In genomic region chr17:64614266-64615011, GRCh38 we compare ENCODE assay signal across 21 cellular contexts. TPM values are rescaled to one million over a fixed set of nuclear protein-coding genes. Genes with fewer than 3 reads are reported as not detected.
DNase-seq lines count a peak whose midpoint lies in the region; ATAC-seq, FAIRE-seq and TF ChIP-seq lines count a peak whose summit lies in the region.
"Had no signal": no experiment of that assay in that cellular context is flagged by ENCODE, and none has a peak within 500 bp of the region (broad histone marks: within the 10 kb centered on the region; RNA-seq: fewer than 3 reads in every experiment).

No MANE protein-coding gene starts in this region.

- CTCF ChIA-PET in SK-N-SH (lab: Yijun Ruan, JAX), result interaction anchor here (0.7 to 1.3 kb wide), 2 partner anchors 9 to 13 kb away, joined by 3 to 4 read pairs; no protein-coding TSS in a partner anchor

- POLR2A ChIA-PET in SK-N-SH (lab: Yijun Ruan, JAX), result interaction anchor here (0.7 kb wide), 1 partner anchor 39 kb away, joined by 3 read pairs; no protein-coding TSS in a partner anchor

- H3K4me2 ChIP-seq in SK-N-SH (peak overlapping the region; percentile 61), fibroblast of lung (ENCODE audit: extremely low read depth, insufficient read depth, low read length) (peak overlapping the region; percentile 17), osteoblast (ENCODE audit: insufficient read depth, low read length) (peak overlapping the region; percentile 52)

- no peak for DNase-seq in GM12891 (ENCODE audit: insufficient read length, low spot score)
- no peak for DNase-seq in SK-N-SH
- DNase-seq in fibroblast of lung (ENCODE audit: low read depth in 2 of 2), result peak in 1 of 2 donors; percentile 48
- no peak for DNase-seq in osteoblast (ENCODE audit: insufficient read length, low spot score, missing footprints)
- no peak for DNase-seq in activated T-cell treated with anti-CD3 and anti-CD28 coated beads for 4 hours
- DNase-seq in spleen, result no peak
- DNase-seq: activated CD4-positive, alpha-beta T cell treated with anti-CD3 and anti-CD28 coated beads for 48 hours; adrenal gland; AML-193; COR-L47; DMS79 treated with DMSO at 0.1 percent for 48 hours; NCI-H1092 treated with DMSO at 0.1 percent for 48 hours; NCI-H2107; SHP77 treated with DMSO at 0.1 percent for 48 hours; stimulated activated CD4-positive, alpha-beta T cell treated with anti-CD3 and anti-CD28 coated beads, Interleukin-12 subunit alpha, Interleukin-12 subunit beta, amount 100 ng/mL, for 4 hours; upper lobe of left lung had no signal

- TF ChIP-seq RAD21 in SK-N-SH (IDR thresholded peaks at IDR 0.05; ENCODE audit: low read length), result no peak

- TF ChIP-seq CTCF in SK-N-SH (IDR thresholded peaks at IDR 0.05) (no peak), fibroblast of lung (conservative IDR thresholded peaks at IDR 0.05 in 1 of 2, IDR thresholded peaks at IDR 0.05 in 1 of 2; ENCODE audit: low read depth in 1 of 2, low read length in 2 of 2) (no peak), osteoblast (IDR thresholded peaks at IDR 0.05; ENCODE audit: extremely low read depth, low read depth, low read length) (no peak), spleen (IDR thresholded peaks at IDR 0.05 in 8 of 11, conservative IDR thresholded peaks at IDR 0.05 in 3 of 11) (no peak)

- ATAC-seq in GM18511 (IDR thresholded peaks at IDR 0.05; ENCODE audit: unreplicated experiment) (no peak), GM18498 (IDR thresholded peaks at IDR 0.05; ENCODE audit: unreplicated experiment) (no peak)
- ATAC-seq: activated T-helper 17 cell treated with anti-CD3 and anti-CD28 coated beads, Interleukin-2, amount 50 U/mL, for 72 hours had no signal

- TF ChIP-seq POLR2A in GM12891 (IDR thresholded peaks at IDR 0.05; ENCODE audit: low read depth, low read length) (no peak), spleen (IDR thresholded peaks at IDR 0.05) (no peak)

- H3K4me1 ChIP-seq in SK-N-SH (ENCODE audit: control insufficient read depth in 1 of 2, insufficient read depth in 2 of 2, low read depth in 1 of 2, low read length in 1 of 2) (peaks cover 3 to 38% of the 10 kb centered on the region in 2 experiments), fibroblast of lung (ENCODE audit: control insufficient read depth, extremely low read depth, insufficient read depth, low read length) (peaks cover 13% of the 10 kb centered on the region), osteoblast (ENCODE audit: insufficient read depth, low read length) (peaks cover 64% of the 10 kb centered on the region), spleen (peaks cover 16 to 76% (median 39%) of the 10 kb centered on the region in 6 donors)
- H3K4me1 ChIP-seq: HAP-1 had no signal

- FAIRE-seq in GM12891 (lab: Jason Lieb, UNC), result peak; percentile 60
- FAIRE-seq: HTR-8/SVneo had no signal

- H3K9ac ChIP-seq in SK-N-SH, result no peak overlapping the region; the same call in 1 of the 2 replicates
- H3K9ac ChIP-seq in fibroblast of lung (ENCODE audit: insufficient read depth, low read length), result no peak overlapping the region

- intact Hi-C loops in spleen (cut with DNase I; ENCODE audit: low total_unique reads), result no loop called here

- no peak for TF ChIP-seq EP300 in SK-N-SH (IDR thresholded peaks at IDR 0.05; ENCODE audit: borderline replicate concordance in 1 of 2, low read depth in 1 of 2, low read length in 1 of 2)

- H3K36me3 ChIP-seq in SK-N-SH (replicated peaks in 1 of 2; ENCODE audit: control insufficient read depth in 1 of 2, insufficient read depth in 2 of 2, low read length in 1 of 2), result peaks cover 0 to 28% of the 10 kb centered on the region in 2 experiments
- no peaks in the 10 kb centered on the region for H3K36me3 ChIP-seq in fibroblast of lung (ENCODE audit: control insufficient read depth, insufficient read depth, low read length)
- no peaks in the 10 kb centered on the region for H3K36me3 ChIP-seq in osteoblast (ENCODE audit: insufficient read depth, low read length)
- no peaks in the 10 kb centered on the region for H3K36me3 ChIP-seq in spleen
- H3K36me3 ChIP-seq: adrenal gland, HAP-1, upper lobe of left lung had no signal

- H3K9me3 ChIP-seq in SK-N-SH, result no peaks in the 10 kb centered on the region; the same call in 1 of the 2 replicates
- H3K9me3 ChIP-seq in fibroblast of lung (ENCODE audit: control insufficient read depth, insufficient read depth, low read depth, low read length), result no peaks in the 10 kb centered on the region
- H3K9me3 ChIP-seq in osteoblast (ENCODE audit: low read depth, low read length), result no peaks in the 10 kb centered on the region
- peaks cover 0 to 8% (median 0%) of the 10 kb centered on the region in 8 donors for H3K9me3 ChIP-seq in spleen
- H3K9me3 ChIP-seq: adrenal gland, HAP-1, upper lobe of left lung had no signal

- H3K79me2 ChIP-seq in SK-N-SH (ENCODE audit: insufficient read depth) (peaks cover 100% of the 10 kb centered on the region), fibroblast of lung (ENCODE audit: control insufficient read depth, insufficient read depth, low read length) (peaks cover 95% of the 10 kb centered on the region), osteoblast (ENCODE audit: insufficient read depth, low read length) (peaks cover 95% of the 10 kb centered on the region)

- H3K27ac ChIP-seq in SK-N-SH (ENCODE audit: low read depth in 2 of 2, low read length in 1 of 2) (peak overlapping the region; percentile 40 to 73; a peak in 3 of 4 replicates), fibroblast of lung (ENCODE audit: insufficient read depth, low read length) (no peak overlapping the region), osteoblast (ENCODE audit: low read depth, low read length) (peak overlapping the region; percentile 57), spleen (no peak overlapping the region)
- H3K27ac ChIP-seq: adrenal gland had no signal

- H3K27me3 ChIP-seq in SK-N-SH (ENCODE audit: insufficient read depth) (no peaks in the 10 kb centered on the region), fibroblast of lung (ENCODE audit: control insufficient read depth, insufficient read depth, low read length) (no peaks in the 10 kb centered on the region), osteoblast (ENCODE audit: insufficient read depth, low read length) (no peaks in the 10 kb centered on the region), spleen (replicated peaks in 1 of 7) (no peaks in the 10 kb centered on the region)
- H3K27me3 ChIP-seq: adrenal gland, upper lobe of left lung had no signal

- H4K20me1 ChIP-seq in SK-N-SH (ENCODE audit: insufficient read depth), result peaks cover 98% of the 10 kb centered on the region
- peaks cover 8% of the 10 kb centered on the region for H4K20me1 ChIP-seq in fibroblast of lung (ENCODE audit: control insufficient read depth, extremely low read depth, insufficient read depth, low read length)
- H4K20me1 ChIP-seq in osteoblast (ENCODE audit: insufficient read depth, low read length), result peaks cover 74% of the 10 kb centered on the region

- H2AFZ ChIP-seq in SK-N-SH (ENCODE audit: low read depth) (no peak overlapping the region), fibroblast of lung (ENCODE audit: low read length) (no peak overlapping the region), osteoblast (ENCODE audit: low read length) (no peak overlapping the region)

- no peak overlapping the region for H3K4me3 ChIP-seq in SK-N-SH (ENCODE audit: low read depth in 2 of 2, low read length in 1 of 2)
- no peak overlapping the region for H3K4me3 ChIP-seq in fibroblast of lung (replicated peaks in 1 of 4; ENCODE audit: control extremely low read depth in 1 of 4, insufficient read depth in 1 of 4, low read depth in 3 of 4, low read length in 4 of 4)
- H3K4me3 ChIP-seq in osteoblast (ENCODE audit: insufficient read depth, low read length), result peak overlapping the region; percentile 6
- no peak overlapping the region for H3K4me3 ChIP-seq in spleen
- H3K4me3 ChIP-seq: adrenal gland, HAP-1, upper lobe of left lung had no signal

- 89% methylated on average over 2 of the region's 2 CpGs for WGBS in SK-N-SH (ENCODE audit: low lambda C conversion rate)
- 77 to 86% (median 82%) methylated on average over 2 of the region's 2 CpGs for WGBS in spleen, 5 donors

- H3F3A ChIP-seq in SK-N-SH (replicated peaks; ENCODE audit: insufficient read depth), result peaks cover 68% of the 10 kb centered on the region

- no peaks in the 10 kb centered on the region for H3K9me2 ChIP-seq in SK-N-SH

TF ChIP-seq in GM12891, 5 proteins besides CTCF, POLR2A, EP300 and RAD21:
- TF ChIP-seq PAX5 (IDR thresholded peaks at IDR 0.05; ENCODE audit: insufficient read depth, low read length, severe bottlenecking), result no peak
- no peak for TF ChIP-seq POU2F2 (IDR thresholded peaks at IDR 0.05; ENCODE audit: low read depth, low read length)
- TF ChIP-seq SPI1 (IDR thresholded peaks at IDR 0.05; ENCODE audit: low read depth, low read length), result no peak
- TF ChIP-seq POLR2AphosphoS5 (IDR thresholded peaks at IDR 0.05; ENCODE audit: low read depth, low read length), result no peak
- no peak for TF ChIP-seq TAF1 (IDR thresholded peaks at IDR 0.05; ENCODE audit: low read depth, low read length)
TF ChIP-seq in GM12891: peak in this region for 0.

TF ChIP-seq in SK-N-SH, 30 proteins besides CTCF, POLR2A, EP300 and RAD21 (continues in another document):
- no peak for TF ChIP-seq FOSL2 (IDR thresholded peaks at IDR 0.05; ENCODE audit: borderline replicate concordance, low read depth)
- no peak for TF ChIP-seq NRF1 (IDR thresholded peaks at IDR 0.05; ENCODE audit: low read depth, low read length)
- no peak for TF ChIP-seq IRF3 (IDR thresholded peaks at IDR 0.05; ENCODE audit: low read depth, low read length)

RNA-seq across cellular contexts. Expression of gene SMURF2, which starts 47.7 kb away (rescaled TPM):
- polyA plus RNA-seq in GM12891 (2012; ENCODE audit: low read depth, missing spikeins), result 3.7 TPM
- 36.6 and 52.4 TPM in 2 replicates for polyA plus RNA-seq in SK-N-SH (2012; rRNA removed)
- 48.8 and 53.0 TPM in 2 replicates for polyA plus RNA-seq in SK-N-SH (2012; cell fraction: cytosol; rRNA removed)
- 45.2 and 104 TPM in 2 replicates for polyA plus RNA-seq in SK-N-SH (2012; cell fraction: nucleus; rRNA removed)
- 71.7 and 108 TPM in 2 replicates for total RNA-seq in fibroblast of lung
- polyA plus RNA-seq in fibroblast of lung, result 96.3 and 103 TPM in 2 replicates
- polyA plus RNA-seq in fibroblast of lung (2012), result 75.4 and 85.6 TPM in 2 replicates
- polyA minus RNA-seq in fibroblast of lung (ENCODE audit: low replicate concordance), result 28.3 and 42.8 TPM in 2 replicates
- 90.5 and 115 TPM in 2 replicates for total RNA-seq in osteoblast
- total RNA-seq in spleen, result 10 to 100 TPM; 22.7 to 35.7 (median 28.0) TPM
- 1 to 10 TPM; 5.4 to 6.5 (median 5.9) TPM for polyA plus RNA-seq in spleen

Comparison
In these comparisons a context has a peak if more than half of its experiments do, and no peak if none do; other contexts are left out.
1. H3K27ac ChIP-seq: peak in SK-N-SH (2 of 2) and osteoblast (single experiment); none in fibroblast of lung (single experiment) and spleen (0 of 8).
2. Peak in every context shown above with its lines, with median percentiles within 50 percentile points of each other: H3K4me2 ChIP-seq.